In the genomic region with DNA sequence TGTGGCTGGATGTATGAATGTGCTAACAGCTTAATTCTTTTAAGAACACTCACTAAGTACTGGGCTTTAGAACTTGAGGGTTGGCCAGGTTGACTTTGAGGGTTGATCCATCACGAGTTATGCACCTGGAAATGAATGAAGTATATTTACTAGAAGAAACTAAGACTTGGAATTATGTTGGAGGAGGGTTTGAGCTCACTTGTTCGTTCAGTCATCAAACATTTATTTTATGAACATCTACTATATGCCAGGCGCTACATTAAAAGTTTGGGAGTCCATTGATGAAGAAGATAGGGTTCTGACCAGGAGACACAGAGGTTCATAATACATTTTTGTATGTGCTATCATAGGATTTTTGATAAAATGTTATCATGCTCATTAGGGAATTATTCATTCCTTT, we compare ENCODE assay signal across 18 cellular contexts. TPM values are rescaled to one million over a fixed set of nuclear protein-coding genes. Genes with fewer than 3 reads are reported as not detected.
DNase-seq lines count a peak whose midpoint lies in the region; TF ChIP-seq lines count a peak whose summit lies in the region.
"Had no signal": no experiment of that assay in that cellular context is flagged by ENCODE, and none has a peak within 500 bp of the region (broad histone marks: within the 10 kb centered on the region; RNA-seq: fewer than 3 reads in every experiment).

No MANE protein-coding gene starts in this region.

- no peak overlapping the region for H4K5ac ChIP-seq in mesendoderm (ENCODE audit: low read length)

- H3K9me3 Mint-ChIP-seq in HFFc6 (peaks cover 11% of the 10 kb centered on the region), brain (peaks cover 0 to 10% (median 0%) of the 10 kb centered on the region in 5 experiments), neural crest cell (no peaks in the 10 kb centered on the region)

- H3K18ac ChIP-seq in mesendoderm (ENCODE audit: low read length), result no peak overlapping the region

- peaks cover 2% of the 10 kb centered on the region for H3K79me1 ChIP-seq in mesendoderm (ENCODE audit: low read length)

- H3K4ac ChIP-seq in mesendoderm (ENCODE audit: low read depth, low read length), result no peak overlapping the region

- no peak for DNase-seq in HFFc6
- peak; percentile 30 for DNase-seq in M059J (ENCODE audit: low read depth)
- no peak for DNase-seq in neural crest cell (ENCODE audit: low read depth, low spot score)
- no peak for DNase-seq in putamen (ENCODE audit: low spot score)
- no peak for DNase-seq in mesendoderm
- no peak for DNase-seq in dedifferentiated amniotic fluid mesenchymal stem cell (ENCODE audit: extremely low spot score)
- DNase-seq: BE2C; CD8-positive, alpha-beta memory T cell; EL; H7; NCI-H146; NCI-H2107; NCI-H226; NCI-H526; OCI-M1; RPMI8226 had no signal

- no peak overlapping the region for H3K56ac ChIP-seq in mesendoderm (ENCODE audit: low read length)

- peaks cover 32% of the 10 kb centered on the region for H3K27me3 Mint-ChIP-seq in HFFc6 (ENCODE audit: insufficient read depth)
- H3K27me3 Mint-ChIP-seq in brain, result peaks cover 23% of the 10 kb centered on the region
- peaks cover 10% of the 10 kb centered on the region for H3K27me3 Mint-ChIP-seq in neural crest cell (ENCODE audit: low read depth)

- H4K8ac ChIP-seq in mesendoderm (ENCODE audit: low read depth, low read length), result no peak overlapping the region

- H3K4me3 ChIP-seq in mesendoderm (ENCODE audit: low read length), result no peak overlapping the region
- H3K4me3 ChIP-seq: SJSA1 had no signal

- H2BK5ac ChIP-seq in mesendoderm (ENCODE audit: low read length), result no peak overlapping the region

- no peak overlapping the region for H3K4me2 ChIP-seq in mesendoderm (ENCODE audit: low read length)

- H2BK120ac ChIP-seq in mesendoderm (ENCODE audit: low read depth, low read length), result no peak overlapping the region

- WGBS in mesendoderm (ENCODE audit: extremely low coverage, insufficient coverage, low lambda C conversion rate), result no CpG with 5 or more reads among the region's 3 CpGs

- H3K36me3 ChIP-seq in mesendoderm (ENCODE audit: control insufficient read depth, insufficient read depth, low read length), result no peaks in the 10 kb centered on the region

- H3K27me3 ChIP-seq in mesendoderm (ENCODE audit: insufficient read depth, low read length, poor library complexity), result no peaks in the 10 kb centered on the region
- H3K27me3 ChIP-seq: BE2C, SJSA1 had no signal

- H2BK15ac ChIP-seq in mesendoderm (replicated peaks; ENCODE audit: low read depth), result no peak overlapping the region

- peaks cover 29% of the 10 kb centered on the region for H3K36me3 Mint-ChIP-seq in HFFc6 (ENCODE audit: low read depth)
- peaks cover 27% of the 10 kb centered on the region for H3K36me3 Mint-ChIP-seq in brain
- H3K36me3 Mint-ChIP-seq in neural crest cell (ENCODE audit: low read depth), result peaks cover 4% of the 10 kb centered on the region

- no peak overlapping the region for H3K9ac ChIP-seq in mesendoderm (ENCODE audit: low read length)

- H3K23ac ChIP-seq in mesendoderm (ENCODE audit: low read length), result no peak overlapping the region

- TF ChIP-seq CTCF in HFFc6 (IDR thresholded peaks at IDR 0.05) (no peak), brain (conservative IDR thresholded peaks at IDR 0.05) (no peak), neural crest cell (conservative IDR thresholded peaks at IDR 0.05) (no peak)

- no peak overlapping the region for H3K27ac ChIP-seq in mesendoderm (ENCODE audit: low read depth, low read length)
- H3K27ac ChIP-seq: SJSA1 had no signal

- H3K4me3 Mint-ChIP-seq in HFFc6 (peak overlapping the region; percentile 0; the same call in 1 of the 2 replicates), brain (peak overlapping the region; percentile 34 to 85 (median 50)), neural crest cell (peak overlapping the region; percentile 71)

- peaks cover 20% of the 10 kb centered on the region for H3K79me2 ChIP-seq in mesendoderm (ENCODE audit: control insufficient read depth, insufficient read depth, low read length)

- peaks cover 22% of the 10 kb centered on the region for H3K4me1 Mint-ChIP-seq in HFFc6 (ENCODE audit: low read depth)
- peaks cover 24% of the 10 kb centered on the region for H3K4me1 Mint-ChIP-seq in brain
- peaks cover 31% of the 10 kb centered on the region for H3K4me1 Mint-ChIP-seq in neural crest cell

- H2AK5ac ChIP-seq in mesendoderm (ENCODE audit: low read length), result no peak overlapping the region

- peak overlapping the region; percentile 42 for H3K27ac Mint-ChIP-seq in HFFc6
- H3K27ac Mint-ChIP-seq in brain, result peak overlapping the region in 2 of 5 experiments; percentile 32 to 87
- H3K27ac Mint-ChIP-seq in neural crest cell (ENCODE audit: unreplicated experiment), result no peak overlapping the region

- H3K4me1 ChIP-seq in mesendoderm (ENCODE audit: control insufficient read depth, low read depth, low read length), result peaks cover 5% of the 10 kb centered on the region
- H3K4me1 ChIP-seq: BE2C had no signal

RNA-seq across cellular contexts. Expression of a gene that starts 5.3 kb away (rescaled TPM):
- 10 to 100 TPM; 80.5 to 91.1 (median 82.2) TPM for total RNA-seq in HFFc6 (2021; fragmentation: NEBNext Ultra II Directional; extraction: Animal tissue kit (Norgen Biotek cat#: 25700))
- total RNA-seq in M059J (2014; rRNA removed; shearing (Covaris generic)), result 49.3 and 85.5 TPM in 2 replicates
- polyA plus RNA-seq in brain (ENCODE audit: insufficient read depth, low read depth, low replicate concordance), result 109 TPM
- 28.7 and 29.0 TPM in 2 replicates for total RNA-seq in neural crest cell
- polyA plus RNA-seq in mesendoderm (2013, experiment 1 of 2), result 11.0 TPM
- polyA plus RNA-seq in mesendoderm (2013, experiment 2 of 2), result 12.2 TPM

Comparison
In these comparisons a context has a peak if more than half of its experiments do, and no peak if none do; other contexts are left out.
1. H3K4me3 Mint-ChIP-seq: peak in every context shown above with its lines; median percentile 71 in neural crest cell; 50 in brain; 0 in HFFc6.